1 cellular context compared by ENCODE assay signal in genomic region chr20:20019123-20019522, GRCh38.
TF ChIP-seq lines count a peak whose summit lies in the region.

No MANE protein-coding gene starts in this region.

TF ChIP-seq in GM12878, 131 proteins besides CTCF, POLR2A, EP300 and RAD21:
- TF ChIP-seq BMI1 (IDR thresholded peaks at IDR 0.05; ENCODE audit: borderline replicate concordance): no peak
- TF ChIP-seq MLLT1 (IDR thresholded peaks at IDR 0.05): no peak
- TF ChIP-seq MXI1 (IDR thresholded peaks at IDR 0.05; ENCODE audit: low read depth, low read length): no peak
